21 cellular contexts compared by ENCODE assay signal in genomic region chr14:68654471-68654941, GRCh38.
DNase-seq lines count a peak whose midpoint lies in the region; ATAC-seq, FAIRE-seq and TF ChIP-seq lines count a peak whose summit lies in the region.
"Had no signal": no experiment of that assay in that cellular context is flagged by ENCODE, and none has a peak within 500 bp of the region (broad histone marks: within the 10 kb centered on the region; RNA-seq: fewer than 3 reads in every experiment).

No MANE protein-coding gene starts in this region.

- H3K27ac ChIP-seq in H1 (ENCODE audit: low read depth, low read length) (no peak overlapping the region), neuronal stem cell (replicated peaks; ENCODE audit: low read length) (no peak overlapping the region)
- H3K27ac ChIP-seq: epithelial cell of prostate, tibial nerve had no signal

- ATAC-seq in HG02759 (IDR thresholded peaks at IDR 0.05; ENCODE audit: unreplicated experiment): no peak
- ATAC-seq: GM23338 had no signal

- H3K18ac ChIP-seq in H1 (ENCODE audit: extremely low read depth, low read length): no peak overlapping the region
- peak overlapping the region; percentile 54 for H3K18ac ChIP-seq in neuronal stem cell (ENCODE audit: low read length)

- H4K91ac ChIP-seq in H1 (replicated peaks; ENCODE audit: insufficient read length, low read length) (no peak overlapping the region), neuronal stem cell (ENCODE audit: low read depth, low read length, poor library complexity) (no peak overlapping the region)

- no peak for TF ChIP-seq RAD21 in H1 (IDR thresholded peaks at IDR 0.05 in 1 of 2, conservative IDR thresholded peaks at IDR 0.05 in 1 of 2; ENCODE audit: low read depth in 2 of 2, low read length in 2 of 2)

- H3K4me2 ChIP-seq in H1 (ENCODE audit: insufficient read depth in 1 of 2, low read depth in 2 of 2, low read length in 2 of 2) (no peak overlapping the region), neuronal stem cell (ENCODE audit: insufficient read depth, low read length, poor library complexity, severe bottlenecking) (no peak overlapping the region)
- H3K4me2 ChIP-seq: GM23338 had no signal

- no peak for TF ChIP-seq EP300 in H1 (IDR thresholded peaks at IDR 0.05; ENCODE audit: borderline replicate concordance in 1 of 2, low read depth in 2 of 2, low read length in 2 of 2)

- no peak overlapping the region for H3K4ac ChIP-seq in H1 (replicated peaks; ENCODE audit: insufficient read length, low read depth, low read length)
- peak overlapping the region; percentile 53 for H3K4ac ChIP-seq in neuronal stem cell (ENCODE audit: low read length)

- H2AFZ ChIP-seq in H1 (ENCODE audit: low read length) (no peak overlapping the region), neuronal stem cell (ENCODE audit: low read length) (no peak overlapping the region)
- H2AFZ ChIP-seq: GM23338 had no signal

- H3K4me1 ChIP-seq in H1 (replicated peaks in 1 of 4; ENCODE audit: control insufficient read depth in 3 of 4, insufficient read depth in 4 of 4, low read length in 3 of 4) (peaks cover 0 to 2% (median 0%) of the 10 kb centered on the region in 4 experiments; a peak in 1 of 7 replicates), neuronal stem cell (ENCODE audit: control insufficient read depth in 2 of 2, insufficient read depth in 1 of 2, low read depth in 1 of 2, low read length in 2 of 2) (peaks cover 26 to 27% of the 10 kb centered on the region in 2 donors)

- no peak overlapping the region for H2BK120ac ChIP-seq in H1 (replicated peaks; ENCODE audit: low read depth, low read length)
- peak overlapping the region; percentile 17 for H2BK120ac ChIP-seq in neuronal stem cell (ENCODE audit: low read depth, low read length)

- H3K23me2 ChIP-seq in H1 (ENCODE audit: low read depth, low read length): no peaks in the 10 kb centered on the region

- H4K8ac ChIP-seq in H1 (ENCODE audit: extremely low read depth, insufficient read depth, low read length): no peak overlapping the region
- H4K8ac ChIP-seq in neuronal stem cell (ENCODE audit: low read depth, low read length): no peak overlapping the region

- POLR2A ChIA-PET in H1 (lab: Charles Lee; ENCODE audit: partially characterized antibody): interaction anchor here (1.2 kb wide), 1 partner anchor 25 kb away, joined by 4 read pairs; no protein-coding TSS in a partner anchor

- H3K4me3 ChIP-seq in H1 (ENCODE audit: extremely low read depth in 1 of 4, insufficient read depth in 2 of 4, low read depth in 3 of 4, low read length in 4 of 4): no peak overlapping the region
- no peak overlapping the region for H3K4me3 ChIP-seq in neuronal stem cell (ENCODE audit: low read length in 2 of 2)
- H3K4me3 ChIP-seq: GM23338, tibial nerve had no signal

- TF ChIP-seq CTCF in H1 (IDR thresholded peaks at IDR 0.05; ENCODE audit: control extremely low read depth in 1 of 3, insufficient read depth in 1 of 3, low read depth in 1 of 3, low read length in 3 of 3): no peak

- H3K23ac ChIP-seq in H1 (ENCODE audit: insufficient read length) (no peak overlapping the region), neuronal stem cell (ENCODE audit: low read depth, low read length, poor library complexity) (no peak overlapping the region)

- H2BK15ac ChIP-seq in H1 (ENCODE audit: low read length) (no peak overlapping the region), neuronal stem cell (ENCODE audit: low read length) (peak overlapping the region; percentile 32)

- H3K27me3 ChIP-seq in H1 (replicated peaks in 1 of 4; ENCODE audit: control insufficient read depth in 3 of 4, extremely low read depth in 1 of 4, insufficient read depth in 3 of 4, low read length in 3 of 4): no peaks in the 10 kb centered on the region; a peak in 1 of 7 replicates
- no peaks in the 10 kb centered on the region for H3K27me3 ChIP-seq in neuronal stem cell (ENCODE audit: control insufficient read depth in 3 of 3, insufficient read depth in 3 of 3, low read depth in 1 of 3, low read length in 3 of 3)
- H3K27me3 ChIP-seq: tibial nerve had no signal

- H3K36me3 ChIP-seq in H1 (ENCODE audit: control insufficient read depth in 2 of 4, insufficient read depth in 4 of 4, low read length in 3 of 4) (no peaks in the 10 kb centered on the region), neuronal stem cell (replicated peaks in 1 of 2; ENCODE audit: control insufficient read depth in 2 of 2, insufficient read depth in 2 of 2, low read length in 2 of 2) (no peaks in the 10 kb centered on the region)
- H3K36me3 ChIP-seq: tibial nerve had no signal

- no peak overlapping the region for H3K56ac ChIP-seq in H1 (replicated peaks; ENCODE audit: insufficient read length, low read depth, low read length)

- TF ChIP-seq POLR2A in H1 (IDR thresholded peaks at IDR 0.05; ENCODE audit: control extremely low read depth in 1 of 2, low read depth in 2 of 2, low read length in 2 of 2): no peak

- H2AK5ac ChIP-seq in H1 (ENCODE audit: low read depth, low read length) (no peak overlapping the region), neuronal stem cell (ENCODE audit: low read depth, low read length) (peak overlapping the region; percentile 93)

- peak; percentile 12 to 15 for DNase-seq in activated T-cell treated with anti-CD3 and anti-CD28 coated beads, Interleukin-2, amount 50 U/mL, for 48 hours
- DNase-seq in activated T-cell treated with anti-CD3 and anti-CD28 coated beads for 4 hours (no peak), H1 (ENCODE audit: low read depth in 1 of 2, low spot score in 2 of 2) (peak in 1 of 2 experiments; percentile 30), neuronal stem cell (ENCODE audit: low spot score) (no peak), ureter (ENCODE audit: low spot score) (peak; percentile 32), NCI-H1694 (lab: John Stamatoyannopoulos, UW) (no peak), NCI-H526 treated with DMSO at 0.1 percent for 48 hours (lab: John Stamatoyannopoulos, UW) (no peak)
- DNase-seq: activated B cell treated with CpG ODN at 0.5 μM for 24 hours; activated naive CD4-positive, alpha-beta T cell; aorta; cortex of kidney; immature natural killer cell; NCI-H1417; NCI-H2227 treated with DMSO at 0.1 percent for 48 hours; stimulated activated CD4-positive, alpha-beta T cell treated with anti-CD3 and anti-CD28 coated beads, Interleukin-4, amount 100 ng/mL, for 4 hours; T-helper 1 cell had no signal

- H2BK12ac ChIP-seq in H1 (ENCODE audit: low read depth, low read length) (peak overlapping the region; percentile 80; the same call in 1 of the 2 replicates), neuronal stem cell (ENCODE audit: low read length) (peak overlapping the region; percentile 10)

- H2BK5ac ChIP-seq in H1 (ENCODE audit: low read depth, low read length) (no peak overlapping the region), neuronal stem cell (ENCODE audit: low read length) (peak overlapping the region; percentile 33)

- WGBS in H1 (ENCODE audit: extremely low coverage in 1 of 2, insufficient coverage in 1 of 2, insufficient read length in 1 of 2, insufficient replicate concordance in 2 of 2, low coverage in 1 of 2, low lambda C conversion rate in 2 of 2, missing lambda C conversion rate in 1 of 2), 2 experiments: 92% methylated on average over 9 of the region's 9 CpGs; no CpG with 5 or more reads in 1 of the 2 experiments
- WGBS in neuronal stem cell (ENCODE audit: extremely low coverage in 2 of 2, insufficient read length in 2 of 2, insufficient replicate concordance in 1 of 2), 2 donors: no CpG with 5 or more reads among the region's 9 CpGs

- FAIRE-seq in H1 (lab: Jason Lieb, UNC): no peak
- FAIRE-seq: GM12891 had no signal

- H3K79me1 ChIP-seq in H1 (ENCODE audit: low read depth, low read length) (no peaks in the 10 kb centered on the region), neuronal stem cell (ENCODE audit: low read depth, low read length) (no peaks in the 10 kb centered on the region)

- no peaks in the 10 kb centered on the region for H3K79me2 ChIP-seq in H1 (ENCODE audit: control insufficient read depth in 1 of 2, insufficient read depth in 2 of 2, low read length in 2 of 2)

- no peaks in the 10 kb centered on the region for H4K20me1 ChIP-seq in H1 (replicated peaks in 1 of 2; ENCODE audit: control insufficient read depth in 1 of 2, insufficient read depth in 2 of 2, low read length in 2 of 2)

- no peak overlapping the region for H2BK20ac ChIP-seq in H1 (ENCODE audit: low read length)

- H3K9me3 ChIP-seq in H1 (ENCODE audit: insufficient read depth in 2 of 2, low read depth in 1 of 2, low read length in 1 of 2): no peaks in the 10 kb centered on the region
- H3K9me3 ChIP-seq in neuronal stem cell (replicated peaks in 1 of 2; ENCODE audit: control insufficient read depth in 2 of 2, insufficient read depth in 1 of 2, low read depth in 1 of 2, low read length in 2 of 2): no peaks in the 10 kb centered on the region
- H3K9me3 ChIP-seq: tibial nerve had no signal

- H4K5ac ChIP-seq in H1 (ENCODE audit: insufficient read length, low read depth, low read length): no peak overlapping the region

- H3K9ac ChIP-seq in H1 (replicated peaks in 1 of 4; ENCODE audit: extremely low read depth in 1 of 4, low read depth in 3 of 4, low read length in 3 of 4) (no peak overlapping the region), neuronal stem cell (ENCODE audit: low read depth, low read length, poor library complexity) (no peak overlapping the region)

- CTCF ChIA-PET in H1 (lab: Charles Lee; ENCODE audit: partially characterized antibody): interaction anchor here (1.0 to 2.2 kb wide), 5 partner anchors 11 to 221 kb away, joined by 3 to 6 read pairs (median 4); no protein-coding TSS in a partner anchor

- H3K14ac ChIP-seq in H1 (ENCODE audit: insufficient read length): no peak overlapping the region
- H3K14ac ChIP-seq in neuronal stem cell (ENCODE audit: low read length): no peak overlapping the region

TF ChIP-seq in H1, 55 proteins besides CTCF, POLR2A, EP300 and RAD21 (continues in another document):
- TF ChIP-seq RBBP5 (IDR thresholded peaks at IDR 0.05; ENCODE audit: borderline replicate concordance, low read depth, low read length) (no peak), CBX5 (IDR thresholded peaks at IDR 0.05; ENCODE audit: low read depth, low read length) (no peak), KDM5A (IDR thresholded peaks at IDR 0.05; ENCODE audit: low read length) (no peak), CEBPB (IDR thresholded peaks at IDR 0.05; ENCODE audit: low read depth, low read length) (no peak), YY1 (IDR thresholded peaks at IDR 0.05; ENCODE audit: low read depth, low read length) (no peak), TBP (IDR thresholded peaks at IDR 0.05; ENCODE audit: low read depth, low read length) (no peak), ZNF274 (IDR thresholded peaks at IDR 0.05; ENCODE audit: borderline replicate concordance, extremely low read depth, low read length) (no peak), SAP30 (IDR thresholded peaks at IDR 0.05; ENCODE audit: insufficient read depth, insufficient replicate concordance, low read length) (no peak), SRF (IDR thresholded peaks at IDR 0.05; ENCODE audit: low read depth, low read length) (no peak), SP1 (IDR thresholded peaks at IDR 0.05; ENCODE audit: low read depth, low read length) (no peak)

Comparison
In these comparisons a context has a peak if more than half of its experiments do, and no peak if none do; other contexts are left out.
1. DNase-seq: peak in activated T-cell treated with anti-CD3 and anti-CD28 coated beads, Interleukin-2, amount 50 U/mL, for 48 hours (2 of 2) and ureter (single experiment); none in activated T-cell treated with anti-CD3 and anti-CD28 coated beads for 4 hours (single experiment), neuronal stem cell (single experiment), NCI-H1694 (single experiment) and NCI-H526 treated with DMSO at 0.1 percent for 48 hours (single experiment).